Comparison of ENCODE assay signal across 18 cellular contexts in the genomic region with DNA sequence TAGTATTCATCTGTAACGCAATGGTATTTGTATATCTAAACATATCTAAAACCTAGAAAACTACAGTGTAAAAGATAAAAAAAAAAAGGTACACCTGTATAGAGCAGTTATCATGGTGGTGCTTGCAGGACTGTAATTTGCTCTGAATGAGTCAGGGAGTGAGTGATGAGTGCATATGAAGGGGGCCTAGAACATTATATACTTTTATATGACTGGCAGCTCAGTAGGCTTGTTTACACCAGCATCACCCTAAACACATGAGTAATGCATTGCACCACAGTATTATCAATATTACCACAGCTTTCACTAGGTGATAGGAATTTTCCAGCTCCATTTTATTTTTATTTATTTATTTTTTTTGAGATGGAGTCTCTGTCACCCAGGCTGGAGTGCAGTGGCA.
"Had no signal": no experiment of that assay in that cellular context is flagged by ENCODE, and none has a peak within 500 bp of the region (broad histone marks: within the 10 kb centered on the region; RNA-seq: fewer than 3 reads in every experiment).

No MANE protein-coding gene starts in this region.

- H3K4me3 ChIP-seq: colonic mucosa, heart right ventricle, ovary, right atrium auricular region, sigmoid colon, skin epidermis, thoracic aorta, transverse colon had no signal

- H3K36me3 Mint-ChIP-seq: natural killer cell had no signal

- ATAC-seq: heart right ventricle, left lobe of liver, natural killer cell had no signal

- FAIRE-seq: frontal cortex had no signal

- DNase-seq: colonic mucosa; dermis blood vessel endothelial cell; heart right ventricle; hypothalamus; islet precursor cell; mammary epithelial cell; natural killer cell; nucleus accumbens; ovary; sigmoid colon; stimulated activated naive CD4-positive, alpha-beta T cell treated with Interleukin-2 at 50 U/mL for 16 hours; transverse colon had no signal

- H3K4me3 Mint-ChIP-seq: natural killer cell, neural crest cell had no signal

- H3K27ac Mint-ChIP-seq: natural killer cell had no signal

- H3K9me3 Mint-ChIP-seq: natural killer cell, neural crest cell had no signal
